In genomic region chr5:14574891-14575496, GRCh38 we compare ENCODE assay signal across 11 cellular contexts. TPM values are rescaled to one million over a fixed set of nuclear protein-coding genes. Genes with fewer than 3 reads are reported as not detected.
DNase-seq lines count a peak whose midpoint lies in the region; ATAC-seq and TF ChIP-seq lines count a peak whose summit lies in the region.
"Had no signal": no experiment of that assay in that cellular context is flagged by ENCODE, and none has a peak within 500 bp of the region (broad histone marks: within the 10 kb centered on the region; RNA-seq: fewer than 3 reads in every experiment).

No MANE protein-coding gene starts in this region.

- H3K4me3 ChIP-seq in RWPE2 (ENCODE audit: severe bottlenecking) (no peak overlapping the region), left lung (no peak overlapping the region), aorta (ENCODE audit: low read length in 2 of 2) (no peak overlapping the region), GM23338 (no peak overlapping the region), Karpas-422 (ENCODE audit: low read length) (no peak overlapping the region)

- H3K27ac ChIP-seq in RWPE2 (ENCODE audit: poor library complexity, severe bottlenecking), result no peak overlapping the region
- peak overlapping the region in 1 of 2 donors; percentile 78 for H3K27ac ChIP-seq in left lung
- no peak overlapping the region for H3K27ac ChIP-seq in aorta (ENCODE audit: low read depth in 1 of 2, low read length in 2 of 2)
- H3K27ac ChIP-seq in GM23338 (ENCODE audit: low read depth), result no peak overlapping the region
- no peak overlapping the region for H3K27ac ChIP-seq in Karpas-422 (ENCODE audit: low read length)

- ATAC-seq in RWPE2 (ENCODE audit: low read depth) (peak; percentile 52; the same call in 2 of the 3 replicates), left lung (peak; percentile 74), aorta (ENCODE audit: low FRiP score) (no peak), GM23338 (no peak)

- H3K79me2 ChIP-seq in GM23338 (replicated peaks; ENCODE audit: insufficient read depth) (no peaks in the 10 kb centered on the region), Karpas-422 (ENCODE audit: low read length) (no peaks in the 10 kb centered on the region)

- WGBS in aorta, 2 donors, result 79 to 81% methylated on average over 2 of the region's 2 CpGs

- H3K36me3 ChIP-seq in RWPE2 (ENCODE audit: low read depth), result no peaks in the 10 kb centered on the region
- no peaks in the 10 kb centered on the region for H3K36me3 ChIP-seq in left lung
- no peaks in the 10 kb centered on the region for H3K36me3 ChIP-seq in aorta (ENCODE audit: control insufficient read depth in 1 of 2, insufficient read depth in 2 of 2, low read length in 1 of 2)
- H3K36me3 ChIP-seq in GM23338 (ENCODE audit: insufficient read depth), result no peaks in the 10 kb centered on the region
- H3K36me3 ChIP-seq in Karpas-422 (ENCODE audit: insufficient read depth, low read length), result no peaks in the 10 kb centered on the region

- H3K27me3 Mint-ChIP-seq in chondrocyte (ENCODE audit: low read depth) (peaks cover 15% of the 10 kb centered on the region), GM23338 (ENCODE audit: insufficient read depth, low read depth, poor library complexity) (no peaks in the 10 kb centered on the region)

- TF ChIP-seq CTCF in RWPE2 (IDR thresholded peaks at IDR 0.05; ENCODE audit: poor library complexity, severe bottlenecking) (no peak), left lung (IDR thresholded peaks at IDR 0.05) (no peak), chondrocyte (IDR thresholded peaks at IDR 0.05) (no peak), GM23338 (conservative IDR thresholded peaks at IDR 0.05; ENCODE audit: low read depth in 2 of 2) (no peak)

- H3K4me1 ChIP-seq in RWPE2 (ENCODE audit: insufficient read depth, poor library complexity, severe bottlenecking) (no peaks in the 10 kb centered on the region), left lung (peaks cover 0 to 40% of the 10 kb centered on the region in 2 donors), aorta (ENCODE audit: control insufficient read depth in 1 of 2, insufficient read depth in 2 of 2, low read length in 2 of 2) (no peaks in the 10 kb centered on the region), GM23338 (ENCODE audit: insufficient read depth) (0 out of 2 replicates have a peak, but pooled peaks cover 3% of the 10 kb centered on the region), Karpas-422 (ENCODE audit: low read length) (no peaks in the 10 kb centered on the region)

- H3K4me1 Mint-ChIP-seq in chondrocyte (ENCODE audit: low read depth), result no peaks in the 10 kb centered on the region
- 0 out of 3 replicates have a peak, but pooled peaks cover 2% of the 10 kb centered on the region for H3K4me1 Mint-ChIP-seq in GM23338
- H3K4me1 Mint-ChIP-seq: activated naive CD8-positive, alpha-beta T cell treated with anti-CD3 and anti-CD28 coated beads, Interleukin-2, amount 10 ng/mL, durations not matched to agents 7 days and 5 days had no signal

- H3K4me2 ChIP-seq in GM23338 (no peak overlapping the region), Karpas-422 (ENCODE audit: low read depth, low read length, poor library complexity, severe bottlenecking) (no peak overlapping the region)

- H3K9me2 ChIP-seq in GM23338 (ENCODE audit: insufficient read depth), result 0 out of 2 replicates have a peak, but pooled peaks cover 4% of the 10 kb centered on the region
- H3K9me2 ChIP-seq in Karpas-422 (replicated peaks; ENCODE audit: insufficient read depth, low read length), result no peaks in the 10 kb centered on the region

- no peak overlapping the region for H3K9ac ChIP-seq in Karpas-422 (ENCODE audit: low read length)

- H3F3A ChIP-seq in GM23338 (replicated peaks; ENCODE audit: low read depth), result no peaks in the 10 kb centered on the region

- no peak overlapping the region for H3K27ac Mint-ChIP-seq in chondrocyte (ENCODE audit: unreplicated experiment)
- H3K27ac Mint-ChIP-seq in GM23338, result no peak overlapping the region
- H3K27ac Mint-ChIP-seq: activated naive CD8-positive, alpha-beta T cell treated with anti-CD3 and anti-CD28 coated beads, Interleukin-2, amount 10 ng/mL, durations not matched to agents 7 days and 5 days; B cell had no signal

- H3K9me3 Mint-ChIP-seq in chondrocyte (ENCODE audit: low read depth), result peaks cover 4% of the 10 kb centered on the region
- peaks cover 2% of the 10 kb centered on the region; the same call in 1 of the 3 replicates for H3K9me3 Mint-ChIP-seq in GM23338

- H3K36me3 Mint-ChIP-seq in chondrocyte (ENCODE audit: low read depth) (no peaks in the 10 kb centered on the region), GM23338 (ENCODE audit: low read depth) (no peaks in the 10 kb centered on the region)
- H3K36me3 Mint-ChIP-seq: activated naive CD8-positive, alpha-beta T cell treated with anti-CD3 and anti-CD28 coated beads, Interleukin-2, amount 10 ng/mL, durations not matched to agents 7 days and 5 days had no signal

- DNase-seq in COR-L47 (lab: John Stamatoyannopoulos, UW) (peak; percentile 27), NCI-H1694 (lab: John Stamatoyannopoulos, UW) (peak; percentile 76), RWPE2 (ENCODE audit: low spot score) (no peak), left lung (peak in 1 of 2 donors; percentile 74), aorta (no peak), chondrocyte (ENCODE audit: low spot score) (no peak), GM23338 (ENCODE audit: low spot score) (no peak), Karpas-422 (no peak)
- DNase-seq: activated naive CD8-positive, alpha-beta T cell treated with anti-CD3 and anti-CD28 coated beads, Interleukin-2, amount 10 ng/mL, durations not matched to agents 7 days and 5 days; stimulated activated CD4-positive, alpha-beta T cell treated with anti-CD3 and anti-CD28 coated beads, Interleukin-4, amount 100 ng/mL, for 1 hour had no signal

- H4K20me1 ChIP-seq in GM23338 (replicated peaks; ENCODE audit: insufficient read depth) (no peaks in the 10 kb centered on the region), Karpas-422 (ENCODE audit: insufficient read depth, low read depth, low read length) (no peaks in the 10 kb centered on the region)

- H3K4me3 Mint-ChIP-seq in chondrocyte (ENCODE audit: unreplicated experiment) (no peak overlapping the region), GM23338 (no peak overlapping the region)
- H3K4me3 Mint-ChIP-seq: activated naive CD8-positive, alpha-beta T cell treated with anti-CD3 and anti-CD28 coated beads, Interleukin-2, amount 10 ng/mL, durations not matched to agents 7 days and 5 days; B cell had no signal

- H2AFZ ChIP-seq in GM23338 (no peak overlapping the region), Karpas-422 (ENCODE audit: low read length) (no peak overlapping the region)

- intact Hi-C loops in left lung (cut with DNase I) (no loop called here), aorta (cut with DNase I) (no loop called here)

- H3K9me3 ChIP-seq in RWPE2 (ENCODE audit: severe bottlenecking) (no peaks in the 10 kb centered on the region), left lung (no peaks in the 10 kb centered on the region), aorta (ENCODE audit: control insufficient read depth, low read length) (no peaks in the 10 kb centered on the region), Karpas-422 (ENCODE audit: low read length) (peaks cover 2% of the 10 kb centered on the region; the same call in 1 of the 2 replicates)

- H3K27me3 ChIP-seq in RWPE2 (ENCODE audit: insufficient read depth, poor library complexity, severe bottlenecking), result no peaks in the 10 kb centered on the region
- H3K27me3 ChIP-seq in left lung, result peaks cover 0 to 7% of the 10 kb centered on the region in 2 donors
- peaks cover 0 to 2% of the 10 kb centered on the region in 2 donors for H3K27me3 ChIP-seq in aorta (ENCODE audit: control insufficient read depth in 1 of 2, insufficient read depth in 2 of 2, low read length in 1 of 2)
- peaks cover 10% of the 10 kb centered on the region for H3K27me3 ChIP-seq in GM23338 (ENCODE audit: insufficient read depth)
- no peaks in the 10 kb centered on the region for H3K27me3 ChIP-seq in Karpas-422 (ENCODE audit: low read length)

TF ChIP-seq in GM23338, 12 proteins besides CTCF, POLR2A, EP300 and RAD21 (continues in another document):
- no peak for TF ChIP-seq JUNB (IDR thresholded peaks at IDR 0.05; ENCODE audit: unreplicated experiment)
- TF ChIP-seq EZH2 (IDR thresholded peaks at IDR 0.05; ENCODE audit: low read depth, unreplicated experiment), result no peak
- TF ChIP-seq ZNF331 (CRISPR knock-in tag; IDR thresholded peaks at IDR 0.05; ENCODE audit: low read depth), result no peak

RNA-seq across cellular contexts. Expression of gene OTULINL, which starts 6.6 kb away (rescaled TPM):
- total RNA-seq in left lung (10 to 100 TPM; 33.5 to 54.7 TPM), aorta (10 to 100 TPM in 1 of 2 donors, 1 to 10 TPM in 1; 7.6 to 17.6 TPM), chondrocyte (4.3 to 5.6 TPM (median 5.4 TPM) in 3 replicates)
- polyA plus RNA-seq in aorta (1 to 10 TPM in 1 of 2 donors, under 1 TPM in 1; 0.69 to 3.5 TPM), GM23338 (2016; fragmentation: Nextera tagmentation; extraction: Ambion mirVana) (6.3 and 7.8 TPM in 2 replicates)
- total RNA-seq in GM23338 (2014; rRNA removed; shearing (Covaris generic)), result 7.2 and 7.6 TPM in 2 replicates
- total RNA-seq in Karpas-422 (2014; rRNA removed; shearing (Covaris generic); ENCODE audit: low replicate concordance), result not detected in 2 replicates

Comparison
In these comparisons a context has a peak if more than half of its experiments do, and no peak if none do; other contexts are left out.
1. DNase-seq: peak in COR-L47 (single experiment) and NCI-H1694 (single experiment); none in RWPE2 (single experiment), aorta (0 of 2), chondrocyte (single experiment), GM23338 (single experiment) and Karpas-422 (single experiment).
2. ATAC-seq: peak in RWPE2 (single experiment) and left lung (single experiment); none in aorta (single experiment) and GM23338 (single experiment).